7 cellular contexts compared by ENCODE assay signal in the genomic region with DNA sequence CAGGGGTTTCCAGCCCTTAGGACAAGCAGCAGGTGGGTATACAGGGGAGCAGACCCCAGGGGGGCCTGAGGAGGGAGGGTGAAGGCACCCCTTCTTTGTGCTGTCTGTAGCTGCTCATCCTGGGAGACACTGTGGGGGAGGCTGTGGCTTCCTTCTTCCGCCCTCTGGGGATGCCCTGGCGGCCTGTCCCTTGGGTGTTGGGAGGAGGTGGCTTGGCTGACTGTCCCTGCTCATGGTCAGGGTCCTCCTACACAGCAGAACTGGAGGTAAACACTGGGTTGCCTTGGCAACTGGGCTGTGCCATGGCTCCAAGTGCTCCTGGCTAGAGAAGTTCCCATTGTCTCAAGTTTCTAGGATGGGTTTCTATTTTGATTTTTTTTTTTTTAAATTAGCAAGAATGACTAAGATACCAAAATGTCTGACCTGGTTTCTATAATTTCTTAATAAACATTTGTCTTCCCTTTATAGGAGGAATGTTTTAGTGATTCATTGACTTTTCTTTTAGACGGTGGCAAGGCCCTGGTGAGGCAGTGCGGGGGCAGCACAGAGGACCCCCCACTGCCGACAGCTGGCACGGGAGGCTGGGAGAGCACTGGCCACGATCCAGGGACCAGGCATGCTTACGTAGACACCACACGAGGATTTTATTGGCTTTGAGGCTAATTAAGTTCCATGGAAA. TPM values are rescaled to one million over a fixed set of nuclear protein-coding genes. Genes with fewer than 3 reads are reported as not detected.
DNase-seq lines count a peak whose midpoint lies in the region; ATAC-seq and TF ChIP-seq lines count a peak whose summit lies in the region.

No MANE protein-coding gene starts in this region.

- H3K36me3 ChIP-seq in skeletal muscle tissue (ENCODE audit: control insufficient read depth in 3 of 3, insufficient read depth in 3 of 3, low read length in 3 of 3) = peaks cover 0 to 2% (median 0%) of the 10 kb centered on the region in 3 donors

- peak overlapping the region; percentile 68 for H3K4me3 Mint-ChIP-seq in activated naive CD8-positive, alpha-beta T cell treated with anti-CD3 and anti-CD28 coated beads, Interleukin-2, amount 10 ng/mL, durations not matched to agents 7 days and 5 days

- peak overlapping the region; percentile 80 for H3K27ac Mint-ChIP-seq in activated naive CD8-positive, alpha-beta T cell treated with anti-CD3 and anti-CD28 coated beads, Interleukin-2, amount 10 ng/mL, durations not matched to agents 7 days and 5 days

- peak overlapping the region; percentile 28 to 57 (median 57) for H3K9ac ChIP-seq in skeletal muscle tissue (ENCODE audit: low read depth in 1 of 3, low read length in 3 of 3)

- H3K27me3 ChIP-seq in skeletal muscle tissue (ENCODE audit: control insufficient read depth in 3 of 3, insufficient read depth in 3 of 3, low read length in 3 of 3) = no peaks in the 10 kb centered on the region

- POLR2A ChIA-PET in activated naive CD8-positive, alpha-beta T cell treated with anti-CD3 and anti-CD28 coated beads, Interleukin-2, amount 10 ng/mL, durations not matched to agents 7 days and 5 days (lab: Charles Lee) = interaction anchor here (0.7 to 18.1 kb wide), 7 partner anchors 9 to 53 kb away, joined by 3 to 390 read pairs (median 6); partner anchors contain the start of gene KLF13

- ATAC-seq in activated naive CD8-positive, alpha-beta T cell treated with anti-CD3 and anti-CD28 coated beads, Interleukin-2, amount 10 ng/mL, durations not matched to agents 7 days and 5 days (ENCODE audit: low read depth) = peak; percentile 41
- peak; percentile 63 for ATAC-seq in left ventricle myocardium superior

- no peak for TF ChIP-seq CTCF in GM12865 (IDR thresholded peaks at IDR 0.05; ENCODE audit: insufficient read depth, low read depth, low read length, missing control alignments)

- H3K9me3 ChIP-seq in skeletal muscle tissue (ENCODE audit: control insufficient read depth in 3 of 3, low read length in 3 of 3) = no peaks in the 10 kb centered on the region

- H3K36me3 Mint-ChIP-seq in activated naive CD8-positive, alpha-beta T cell treated with anti-CD3 and anti-CD28 coated beads, Interleukin-2, amount 10 ng/mL, durations not matched to agents 7 days and 5 days = peaks cover 11% of the 10 kb centered on the region

- intact Hi-C loops in left ventricle myocardium superior (cut with micrococcal nuclease) = loop anchor here (10.0 kb wide), 1 partner anchor 56 kb away; no protein-coding TSS in a partner anchor

- peak; percentile 71 for DNase-seq in GM12865 (ENCODE audit: low read depth)
- DNase-seq in H4 (ENCODE audit: low spot score) = peak; percentile 87
- DNase-seq in NCI-H128 (lab: John Stamatoyannopoulos, UW; ENCODE audit: unreplicated experiment) = peak; percentile 2
- no peak for DNase-seq in activated naive CD8-positive, alpha-beta T cell treated with anti-CD3 and anti-CD28 coated beads, Interleukin-2, amount 10 ng/mL, durations not matched to agents 7 days and 5 days
- DNase-seq in left ventricle myocardium superior = peak; percentile 80
- DNase-seq in NCI-H1694 (lab: John Stamatoyannopoulos, UW) = no peak

- peaks cover 93 to 96% (median 94%) of the 10 kb centered on the region in 3 donors for H3K4me1 ChIP-seq in skeletal muscle tissue (ENCODE audit: control insufficient read depth in 3 of 3, insufficient read depth in 3 of 3, low read length in 3 of 3)

- H3K4me3 ChIP-seq in GM12865 (ENCODE audit: low read depth, low read length) (peak overlapping the region; percentile 2; the same call in 1 of the 2 replicates), skeletal muscle tissue (ENCODE audit: low read length in 3 of 3) (peak overlapping the region; percentile 27 to 38 (median 35))

- no peaks in the 10 kb centered on the region for H3K27me3 Mint-ChIP-seq in activated naive CD8-positive, alpha-beta T cell treated with anti-CD3 and anti-CD28 coated beads, Interleukin-2, amount 10 ng/mL, durations not matched to agents 7 days and 5 days

- H3K9me3 Mint-ChIP-seq in activated naive CD8-positive, alpha-beta T cell treated with anti-CD3 and anti-CD28 coated beads, Interleukin-2, amount 10 ng/mL, durations not matched to agents 7 days and 5 days = no peaks in the 10 kb centered on the region

- peaks cover 97% of the 10 kb centered on the region for H3K4me1 Mint-ChIP-seq in activated naive CD8-positive, alpha-beta T cell treated with anti-CD3 and anti-CD28 coated beads, Interleukin-2, amount 10 ng/mL, durations not matched to agents 7 days and 5 days

- peak overlapping the region; percentile 74 for H3K27ac ChIP-seq in skeletal muscle tissue (ENCODE audit: low read depth, low read length)

RNA-seq across cellular contexts. Expression of gene KLF13, which starts 12.4 kb away (rescaled TPM):
- 12.0 and 20.8 TPM in 2 replicates for total RNA-seq in H4 (2014; rRNA removed; shearing (Covaris generic))
- 100 to 1,000 TPM; 230 to 252 TPM for total RNA-seq in activated naive CD8-positive, alpha-beta T cell treated with anti-CD3 and anti-CD28 coated beads, Interleukin-2, amount 10 ng/mL, durations not matched to agents 7 days and 5 days
- 85.3 TPM for total RNA-seq in left ventricle myocardium superior
- 20.4 TPM for total RNA-seq in skeletal muscle tissue

Comparison
In these comparisons a context has a peak if more than half of its experiments do, and no peak if none do; other contexts are left out.
1. DNase-seq: peak in GM12865 (single experiment), H4 (single experiment), NCI-H128 (single experiment) and left ventricle myocardium superior (single experiment); none in activated naive CD8-positive, alpha-beta T cell treated with anti-CD3 and anti-CD28 coated beads, Interleukin-2, amount 10 ng/mL, durations not matched to agents 7 days and 5 days (single experiment) and NCI-H1694 (single experiment).